22 cellular contexts compared by ENCODE assay signal in the genomic region with DNA sequence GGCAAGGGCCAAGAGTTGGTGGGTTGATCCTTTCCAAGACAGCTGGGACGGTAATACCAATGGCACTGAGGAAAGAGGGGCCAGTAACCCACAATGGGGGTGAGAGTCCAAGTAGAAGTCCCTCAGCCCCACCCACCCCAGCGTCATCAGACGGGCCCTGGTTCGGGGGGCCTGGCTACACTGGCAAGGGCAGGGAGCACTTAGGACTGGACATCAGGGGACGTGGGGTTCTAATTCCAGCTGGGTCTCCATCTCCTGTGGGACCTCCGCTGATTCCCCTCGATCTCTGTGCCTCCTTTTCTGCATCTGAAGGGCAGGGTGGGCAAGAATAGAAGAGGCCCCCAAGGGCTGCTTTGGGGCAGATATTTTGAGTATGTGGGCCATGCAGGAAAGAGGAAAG. TPM values are rescaled to one million over a fixed set of nuclear protein-coding genes. Genes with fewer than 3 reads are reported as not detected.
A peak's percentile ranks its signal among the peaks of the same experiment; 100 is the strongest.
DNase-seq lines count a peak whose midpoint lies in the region; ATAC-seq and TF ChIP-seq lines count a peak whose summit lies in the region.
"Had no signal": no experiment of that assay in that cellular context is flagged by ENCODE, and none has a peak within 500 bp of the region (broad histone marks: within the 10 kb centered on the region; RNA-seq: fewer than 3 reads in every experiment).

No MANE protein-coding gene starts in this region.

- peak overlapping the region in 1 of 2 donors; percentile 52 for H3K4me3 Mint-ChIP-seq in CD14-positive monocyte
- H3K4me3 Mint-ChIP-seq: CD8-positive, alpha-beta T cell; H9; HFFc6 had no signal

- H3K9me3 Mint-ChIP-seq in CD14-positive monocyte, result peaks cover 0 to 7% (median 0%) of the 10 kb centered on the region in 7 donors
- H3K9me3 Mint-ChIP-seq: CD8-positive, alpha-beta T cell; H9; HFFc6 had no signal

- peaks cover 30% of the 10 kb centered on the region for H3K4me1 Mint-ChIP-seq in CD14-positive monocyte

- DNase-seq in CD14-positive monocyte (ENCODE audit: low spot score), result peak; percentile 34
- DNase-seq in Peyer's patch, result peak in 2 of 3 donors; percentile 7 to 17
- DNase-seq in lower lobe of right lung, result peak; percentile 7
- DNase-seq in suprapubic skin (ENCODE audit: low spot score in 2 of 2), result peak; percentile 51 to 54
- no peak for DNase-seq in amniotic stem cell (lab: John Stamatoyannopoulos, UW)
- no peak for DNase-seq in NCI-H146 treated with DMSO at 0.1 percent for 48 hours (lab: John Stamatoyannopoulos, UW; ENCODE audit: unreplicated experiment)
- no peak for DNase-seq in cortex of kidney (lab: John Stamatoyannopoulos, UW)
- DNase-seq: CD8-positive, alpha-beta T cell; H9; HFFc6; MG63; NCI-H1417; NCI-H187; NCI-H446; NCI-H526; OCI-M1; SHP77 had no signal

- ATAC-seq in lower lobe of right lung, result no peak
- ATAC-seq: CD8-positive, alpha-beta T cell; K562 had no signal

- 87% methylated on average over 7 of the region's 7 CpGs for WGBS in suprapubic skin

- H3K4me3 ChIP-seq in Peyer's patch, result no peak overlapping the region
- no peak overlapping the region for H3K4me3 ChIP-seq in lower lobe of right lung
- H3K4me3 ChIP-seq in suprapubic skin, result no peak overlapping the region
- H3K4me3 ChIP-seq: BLaER1, K562, MG63 had no signal

- no peak for TF ChIP-seq EP300 in suprapubic skin (IDR thresholded peaks at IDR 0.05)

- H3K27ac ChIP-seq in Peyer's patch, result no peak overlapping the region
- no peak overlapping the region for H3K27ac ChIP-seq in lower lobe of right lung
- H3K27ac ChIP-seq in suprapubic skin, result no peak overlapping the region
- H3K27ac ChIP-seq: BLaER1 had no signal

- H3K27ac Mint-ChIP-seq in CD14-positive monocyte, result no peak overlapping the region
- H3K27ac Mint-ChIP-seq: CD8-positive, alpha-beta T cell; HFFc6 had no signal

- H3K36me3 ChIP-seq in Peyer's patch (no peaks in the 10 kb centered on the region), lower lobe of right lung (no peaks in the 10 kb centered on the region), suprapubic skin (no peaks in the 10 kb centered on the region)
- H3K36me3 ChIP-seq: BLaER1, MG63 had no signal

- H3K27me3 Mint-ChIP-seq in CD14-positive monocyte (ENCODE audit: low read depth in 3 of 3), result peaks cover 44 to 62% (median 61%) of the 10 kb centered on the region in 3 donors

- H3K27me3 ChIP-seq in Peyer's patch (no peaks in the 10 kb centered on the region), lower lobe of right lung (ENCODE audit: low read depth) (peaks cover 43% of the 10 kb centered on the region), suprapubic skin (peaks cover 46% of the 10 kb centered on the region)
- H3K27me3 ChIP-seq: BLaER1 had no signal

- peaks cover 0 to 3% of the 10 kb centered on the region in 2 donors for H3K36me3 Mint-ChIP-seq in CD14-positive monocyte
- H3K36me3 Mint-ChIP-seq: CD8-positive, alpha-beta T cell had no signal

- H3K4me1 ChIP-seq in Peyer's patch (no peaks in the 10 kb centered on the region), lower lobe of right lung (no peaks in the 10 kb centered on the region), suprapubic skin (no peaks in the 10 kb centered on the region)

- TF ChIP-seq CTCF in CD14-positive monocyte (IDR thresholded peaks at IDR 0.05) (no peak), Peyer's patch (IDR thresholded peaks at IDR 0.05) (no peak), lower lobe of right lung (IDR thresholded peaks at IDR 0.05) (no peak), suprapubic skin (IDR thresholded peaks at IDR 0.05) (no peak)

- intact Hi-C loops in CD14-positive monocyte (cut with micrococcal nuclease) (no loop called here), lower lobe of right lung (cut with DNase I) (no loop called here)

- no peaks in the 10 kb centered on the region for H3K9me3 ChIP-seq in Peyer's patch
- no peaks in the 10 kb centered on the region for H3K9me3 ChIP-seq in lower lobe of right lung
- no peaks in the 10 kb centered on the region for H3K9me3 ChIP-seq in suprapubic skin
- H3K9me3 ChIP-seq: BLaER1, MG63 had no signal

- TF ChIP-seq POLR2A in Peyer's patch (IDR thresholded peaks at IDR 0.05) (no peak), suprapubic skin (IDR thresholded peaks at IDR 0.05) (no peak)

RNA-seq across cellular contexts. Expression of a gene that starts 53.5 kb away (rescaled TPM):
- 1,000 to 10,000 TPM; 6,268 to 7,680 TPM for polyA plus RNA-seq in CD14-positive monocyte
- 1 to 10 TPM in 1 of 4 donors, not detected in 3; 2.5 TPM for total RNA-seq in Peyer's patch
- 84.4 TPM for total RNA-seq in lower lobe of right lung
- total RNA-seq in suprapubic skin, result under 1 TPM; 0.16 to 0.42 (median 0.34) TPM
- total RNA-seq: G401, H9, HFFc6, K562, LHCN-M2, RPMI7951 had no signal
- polyA plus RNA-seq: K562 had no signal

Comparison
In these comparisons a context has a peak if more than half of its experiments do, and no peak if none do; other contexts are left out.
1. DNase-seq: peak in CD14-positive monocyte (single experiment), Peyer's patch (2 of 3), lower lobe of right lung (single experiment) and suprapubic skin (2 of 2); none in amniotic stem cell (single experiment), NCI-H146 treated with DMSO at 0.1 percent for 48 hours (single experiment) and cortex of kidney (single experiment).
2. RNA of a gene that starts 53.5 kb away (total RNA-seq): 84.4 TPM in lower lobe of right lung (single experiment); 0.16 to 0.42 TPM in suprapubic skin and 2.5 TPM in Peyer's patch; every median in the first group is over 10 times any median in the second.